ENCODE assay signal across 15 cellular contexts in the genomic region with DNA sequence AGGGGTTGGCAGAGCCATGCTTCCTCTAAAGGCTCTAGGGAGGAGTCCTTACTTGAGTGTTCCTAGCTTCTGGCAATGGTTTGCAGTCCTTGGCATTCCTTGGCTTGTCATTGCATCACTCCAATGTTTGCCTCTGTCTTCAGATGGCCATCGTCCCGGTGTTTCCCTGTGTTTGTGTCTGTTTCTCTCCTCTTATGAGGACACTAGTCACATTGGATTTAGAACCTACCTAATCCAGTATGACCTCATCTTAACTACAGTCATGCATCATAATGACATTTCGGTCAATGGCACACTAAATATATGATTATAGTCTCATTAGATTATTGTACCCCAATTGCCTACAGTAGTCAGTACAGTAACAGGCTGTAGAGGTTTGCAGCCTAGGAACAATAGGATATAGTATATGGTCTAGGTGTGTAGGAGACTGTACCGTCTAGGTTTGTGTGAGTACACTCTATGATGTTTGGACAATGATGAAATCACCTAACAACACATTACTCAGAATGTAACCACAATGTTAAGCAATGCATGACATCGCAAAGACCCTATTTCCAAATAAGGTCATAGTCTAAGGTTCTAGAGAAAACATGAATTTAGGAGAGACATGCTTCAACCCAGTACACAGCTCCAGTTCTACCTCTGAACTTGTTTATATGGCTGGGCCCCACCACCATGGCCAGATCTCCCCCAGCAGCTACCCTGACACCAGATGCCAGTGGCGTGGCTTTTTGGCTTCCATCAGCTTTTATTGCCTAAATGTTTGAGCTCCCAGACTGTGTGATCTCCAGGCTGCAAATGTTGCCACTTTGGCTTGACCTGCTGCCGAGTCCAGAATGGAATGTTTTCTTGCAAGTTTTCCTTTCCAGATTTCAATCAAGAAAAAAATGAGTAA. TPM values are rescaled to one million over a fixed set of nuclear protein-coding genes. Genes with fewer than 3 reads are reported as not detected.
DNase-seq lines count a peak whose midpoint lies in the region; ATAC-seq and TF ChIP-seq lines count a peak whose summit lies in the region.
"Had no signal": no experiment of that assay in that cellular context is flagged by ENCODE, and none has a peak within 500 bp of the region (broad histone marks: within the 10 kb centered on the region; RNA-seq: fewer than 3 reads in every experiment).

No MANE protein-coding gene starts in this region.

- H4K20me1 ChIP-seq in mammary epithelial cell (ENCODE audit: insufficient read depth, low read length), result no peaks in the 10 kb centered on the region

- H3K4me3 ChIP-seq in mammary epithelial cell (replicated peaks in 1 of 3; ENCODE audit: insufficient read depth in 1 of 3, low read depth in 2 of 3, low read length in 3 of 3) (no peak overlapping the region), lower lobe of right lung (no peak overlapping the region)
- H3K4me3 ChIP-seq: dorsolateral prefrontal cortex, transverse colon had no signal

- intact Hi-C loops in mammary epithelial cell (cut with micrococcal nuclease) (no loop called here), lower lobe of right lung (cut with DNase I) (no loop called here)

- H3K4me1 ChIP-seq in mammary epithelial cell (ENCODE audit: insufficient read depth, low read length), result peaks cover 19% of the 10 kb centered on the region
- H3K4me1 ChIP-seq in lower lobe of right lung, result no peaks in the 10 kb centered on the region
- H3K4me1 ChIP-seq: transverse colon had no signal

- H3K4me2 ChIP-seq in mammary epithelial cell (ENCODE audit: insufficient read depth, low read depth, low read length), result peak overlapping the region; percentile 33

- ATAC-seq in lower lobe of right lung, result peak; percentile 69 to 87
- ATAC-seq: activated naive CD4-positive, alpha-beta T cell treated with anti-CD3 and anti-CD28 coated beads, Interleukin-2, amount 50 U/mL, for 72 hours had no signal

- H3K36me3 ChIP-seq in mammary epithelial cell (ENCODE audit: insufficient read depth, low read length) (no peaks in the 10 kb centered on the region), lower lobe of right lung (no peaks in the 10 kb centered on the region)
- H3K36me3 ChIP-seq: transverse colon had no signal

- no peak for TF ChIP-seq CTCF in mammary epithelial cell (conservative IDR thresholded peaks at IDR 0.05 in 1 of 2, IDR thresholded peaks at IDR 0.05 in 1 of 2; ENCODE audit: extremely low read depth in 1 of 2, insufficient read depth in 1 of 2, low read depth in 1 of 2, low read length in 2 of 2)
- no peak for TF ChIP-seq CTCF in lower lobe of right lung (IDR thresholded peaks at IDR 0.05)

- peak overlapping the region; percentile 15 for H2AFZ ChIP-seq in mammary epithelial cell (ENCODE audit: low read depth, low read length)

- in situ Hi-C loops in mammary epithelial cell (cut with MboI; ENCODE audit: low sequenced_read_pairs in 2 of 2), result no loop called here

- H3K27ac ChIP-seq in mammary epithelial cell (ENCODE audit: insufficient read depth, low read depth, low read length) (peak overlapping the region; percentile 56), lower lobe of right lung (no peak overlapping the region)
- H3K27ac ChIP-seq: dorsolateral prefrontal cortex, transverse colon had no signal

- no TSS peak for BruUV-seq in mammary epithelial cell (replicated peaks; lab: Mats Ljungman, UMichigan)

- no peaks in the 10 kb centered on the region for H3K79me2 ChIP-seq in mammary epithelial cell (ENCODE audit: insufficient read depth, low read length)

- H3K27me3 ChIP-seq in mammary epithelial cell (ENCODE audit: insufficient read depth, low read length), result no peaks in the 10 kb centered on the region
- H3K27me3 ChIP-seq in lower lobe of right lung (ENCODE audit: low read depth), result no peaks in the 10 kb centered on the region
- H3K27me3 ChIP-seq: transverse colon had no signal

- dilution Hi-C loops in mammary epithelial cell (cut with HindIII; ENCODE audit: low sequenced_read_pairs), result loop anchor here (5.0 kb wide), 1 partner anchor 64 kb away; no protein-coding TSS in a partner anchor

- DNase-seq in EH (ENCODE audit: low read depth), result peak; percentile 40
- DNase-seq in MV-4-11 (lab: John Stamatoyannopoulos, UW), result peak; percentile 67
- peak; percentile 87 for DNase-seq in mammary epithelial cell
- DNase-seq in lower lobe of right lung, result no peak
- DNase-seq in central memory CD4-positive, alpha-beta T cell, result no peak
- no peak for DNase-seq in hypothalamus (lab: John Stamatoyannopoulos, UW)
- DNase-seq in stimulated activated CD4-positive, alpha-beta T cell treated with anti-CD3 and anti-CD28 coated beads, Interleukin-4, amount 100 ng/mL, for 4 hours, result no peak
- no peak for DNase-seq in NCI-H69 (lab: John Stamatoyannopoulos, UW)
- DNase-seq: CD4-positive, alpha-beta memory T cell; dorsolateral prefrontal cortex; NCI-H1092 treated with DMSO at 0.1 percent for 48 hours; transverse colon had no signal

- 20% methylated on average over 7 of the region's 7 CpGs for WGBS in mammary epithelial cell (ENCODE audit: low coverage, missing lambda C conversion rate)

- H3K9ac ChIP-seq in mammary epithelial cell (ENCODE audit: insufficient read depth, low read length), result no peak overlapping the region

- H3K9me3 ChIP-seq in mammary epithelial cell (replicated peaks; ENCODE audit: insufficient read depth, low read length) (no peaks in the 10 kb centered on the region), lower lobe of right lung (no peaks in the 10 kb centered on the region)

- CTCF ChIA-PET in mammary epithelial cell (lab: Charles Lee; ENCODE audit: low non-redundant PET), result no interaction called here

RNA-seq across cellular contexts. Expression of a gene that starts 22.1 kb away (rescaled TPM):
- under 1 TPM in 1 of 2 donors, not detected in 1; under 0.01 TPM for total RNA-seq in mammary epithelial cell
- not detected for polyA plus RNA-seq in mammary epithelial cell
- polyA minus RNA-seq in mammary epithelial cell, result not detected
- 1.2 TPM for total RNA-seq in lower lobe of right lung
- total RNA-seq: activated naive CD4-positive, alpha-beta T cell treated with anti-CD3 and anti-CD28 coated beads, Interleukin-2, amount 50 U/mL, for 72 hours; CD4-positive, alpha-beta memory T cell; mononuclear cell; pulmonary artery endothelial cell; transverse colon had no signal
- polyA plus RNA-seq: CD4-positive, alpha-beta memory T cell had no signal

Comparison
In these comparisons a context has a peak if more than half of its experiments do, and no peak if none do; other contexts are left out.
1. DNase-seq: peak in EH (single experiment), MV-4-11 (single experiment) and mammary epithelial cell (single experiment); none in lower lobe of right lung (single experiment), central memory CD4-positive, alpha-beta T cell (single experiment), hypothalamus (0 of 51), stimulated activated CD4-positive, alpha-beta T cell treated with anti-CD3 and anti-CD28 coated beads, Interleukin-4, amount 100 ng/mL, for 4 hours (0 of 2) and NCI-H69 (single experiment).